In genomic region chr12:98744692-98745091, GRCh38 we compare ENCODE assay signal across 1 cellular context.
TF ChIP-seq lines count a peak whose summit lies in the region.

No MANE protein-coding gene starts in this region.

TF ChIP-seq in GM23338, 12 proteins besides CTCF, POLR2A, EP300 and RAD21 (continued from another document):
- TF ChIP-seq, protein P1, sequence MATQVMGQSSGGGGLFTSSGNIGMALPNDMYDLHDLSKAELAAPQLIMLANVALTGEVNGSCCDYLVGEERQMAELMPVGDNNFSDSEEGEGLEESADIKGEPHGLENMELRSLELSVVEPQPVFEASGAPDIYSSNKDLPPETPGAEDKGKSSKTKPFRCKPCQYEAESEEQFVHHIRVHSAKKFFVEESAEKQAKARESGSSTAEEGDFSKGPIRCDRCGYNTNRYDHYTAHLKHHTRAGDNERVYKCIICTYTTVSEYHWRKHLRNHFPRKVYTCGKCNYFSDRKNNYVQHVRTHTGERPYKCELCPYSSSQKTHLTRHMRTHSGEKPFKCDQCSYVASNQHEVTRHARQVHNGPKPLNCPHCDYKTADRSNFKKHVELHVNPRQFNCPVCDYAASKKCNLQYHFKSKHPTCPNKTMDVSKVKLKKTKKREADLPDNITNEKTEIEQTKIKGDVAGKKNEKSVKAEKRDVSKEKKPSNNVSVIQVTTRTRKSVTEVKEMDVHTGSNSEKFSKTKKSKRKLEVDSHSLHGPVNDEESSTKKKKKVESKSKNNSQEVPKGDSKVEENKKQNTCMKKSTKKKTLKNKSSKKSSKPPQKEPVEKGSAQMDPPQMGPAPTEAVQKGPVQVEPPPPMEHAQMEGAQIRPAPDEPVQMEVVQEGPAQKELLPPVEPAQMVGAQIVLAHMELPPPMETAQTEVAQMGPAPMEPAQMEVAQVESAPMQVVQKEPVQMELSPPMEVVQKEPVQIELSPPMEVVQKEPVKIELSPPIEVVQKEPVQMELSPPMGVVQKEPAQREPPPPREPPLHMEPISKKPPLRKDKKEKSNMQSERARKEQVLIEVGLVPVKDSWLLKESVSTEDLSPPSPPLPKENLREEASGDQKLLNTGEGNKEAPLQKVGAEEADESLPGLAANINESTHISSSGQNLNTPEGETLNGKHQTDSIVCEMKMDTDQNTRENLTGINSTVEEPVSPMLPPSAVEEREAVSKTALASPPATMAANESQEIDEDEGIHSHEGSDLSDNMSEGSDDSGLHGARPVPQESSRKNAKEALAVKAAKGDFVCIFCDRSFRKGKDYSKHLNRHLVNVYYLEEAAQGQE (IDR thresholded peaks at IDR 0.05; ENCODE audit: unreplicated experiment) = no peak
- TF ChIP-seq POLR2AphosphoS5 (IDR thresholded peaks at IDR 0.05; ENCODE audit: low read depth) (no peak), ZNF331 (CRISPR knock-in tag; IDR thresholded peaks at IDR 0.05; ENCODE audit: low read depth) (no peak), JUNB (IDR thresholded peaks at IDR 0.05; ENCODE audit: unreplicated experiment) (no peak)
